ENCODE assay signal across 9 cellular contexts in genomic region chr12:13390381-13390856, GRCh38.
DNase-seq lines count a peak whose midpoint lies in the region; ATAC-seq lines count a peak whose summit lies in the region.
"Had no signal": no experiment of that assay in that cellular context is flagged by ENCODE, and none has a peak within 500 bp of the region (broad histone marks: within the 10 kb centered on the region; RNA-seq: fewer than 3 reads in every experiment).

No MANE protein-coding gene starts in this region.

- H3K27ac ChIP-seq in muscle layer of colon (ENCODE audit: low read depth, low read length): peak overlapping the region; percentile 27
- H3K27ac ChIP-seq: skin epidermis had no signal

- H3K36me3 ChIP-seq in muscle layer of colon (ENCODE audit: insufficient read depth, low read length): no peaks in the 10 kb centered on the region

- H3K9me3 ChIP-seq in muscle layer of colon (ENCODE audit: low read length): no peaks in the 10 kb centered on the region

- peaks cover 14% of the 10 kb centered on the region for H3K4me1 ChIP-seq in muscle layer of colon (ENCODE audit: insufficient read depth, low read length)

- in situ Hi-C loops in Caki2 (cut with HindIII; ENCODE audit: low pct_unique_long_range_greater_than_20kb, low sequenced_read_pairs): no loop called here

- H3K4me3 ChIP-seq in muscle layer of colon (ENCODE audit: low read depth in 1 of 2, low read length in 2 of 2): no peak overlapping the region
- H3K4me3 ChIP-seq: skin epidermis had no signal

- no peak overlapping the region for H3K9ac ChIP-seq in muscle layer of colon (ENCODE audit: low read length)

- DNase-seq in Caki2 (ENCODE audit: low read depth) (peak; percentile 97), NCI-H2196 treated with DMSO at 0.1 percent for 48 hours (lab: John Stamatoyannopoulos, UW; ENCODE audit: unreplicated experiment) (peak; percentile 63), ecto neural progenitor cell (ENCODE audit: low spot score) (peak; percentile 42)
- DNase-seq in activated CD8-positive, alpha-beta memory T cell treated with anti-CD3 and anti-CD28 coated beads for 24 hours: no peak

- ATAC-seq in GM18511 (IDR thresholded peaks at IDR 0.05; ENCODE audit: unreplicated experiment) (no peak), HG02870 (IDR thresholded peaks at IDR 0.05; ENCODE audit: unreplicated experiment) (no peak), GM21723 (IDR thresholded peaks at IDR 0.05; ENCODE audit: unreplicated experiment) (no peak)

- no peaks in the 10 kb centered on the region for H3K27me3 ChIP-seq in muscle layer of colon (ENCODE audit: control insufficient read depth in 1 of 2, insufficient read depth in 2 of 2, low read length in 2 of 2)
